8 cellular contexts compared by ENCODE assay signal in genomic region chr2:198127627-198128026, GRCh38.
DNase-seq lines count a peak whose midpoint lies in the region; ATAC-seq, FAIRE-seq and TF ChIP-seq lines count a peak whose summit lies in the region.

No MANE protein-coding gene starts in this region.

- no peak overlapping the region for H3K4me2 ChIP-seq in keratinocyte (ENCODE audit: control insufficient read depth, extremely low read depth, insufficient read depth, low read depth, low read length)

- no peak overlapping the region for H2AFZ ChIP-seq in keratinocyte (ENCODE audit: control insufficient read depth, low read length)

- H3K4me3 ChIP-seq in CD8-positive, alpha-beta T cell (ENCODE audit: low read depth, low read length) = no peak overlapping the region
- no peak overlapping the region for H3K4me3 ChIP-seq in keratinocyte (ENCODE audit: control insufficient read depth in 2 of 3, extremely low read depth in 1 of 3, insufficient read depth in 2 of 3, low read depth in 1 of 3, low read length in 3 of 3)

- H3K4me1 ChIP-seq in CD8-positive, alpha-beta T cell (ENCODE audit: insufficient read depth, low read length) = no peaks in the 10 kb centered on the region
- H3K4me1 ChIP-seq in keratinocyte (ENCODE audit: control insufficient read depth, extremely low read depth, insufficient read depth, low read length) = no peaks in the 10 kb centered on the region

- no peak overlapping the region for H3K27ac Mint-ChIP-seq in CD8-positive, alpha-beta T cell
- H3K27ac Mint-ChIP-seq in T-helper 17 cell = no peak overlapping the region

- CTCF ChIA-PET in CD8-positive, alpha-beta T cell (lab: Charles Lee) = interaction anchor here (0.7 to 5.1 kb wide), 11 partner anchors 8 to 419 kb away, joined by 3 to 36 read pairs (median 4); partner anchors contain the start of gene PLCL1

- no peaks in the 10 kb centered on the region for H3K27me3 Mint-ChIP-seq in CD8-positive, alpha-beta T cell (ENCODE audit: low read depth)
- peaks cover 6% of the 10 kb centered on the region for H3K27me3 Mint-ChIP-seq in T-helper 17 cell

- no peaks in the 10 kb centered on the region for H3K79me2 ChIP-seq in keratinocyte (ENCODE audit: control insufficient read depth, insufficient read depth, low read length)

- no peak overlapping the region for H3K9ac ChIP-seq in keratinocyte (ENCODE audit: control insufficient read depth, extremely low read depth, insufficient read depth, low read length)

- no peaks in the 10 kb centered on the region for H4K20me1 ChIP-seq in keratinocyte (ENCODE audit: control insufficient read depth, extremely low read depth, insufficient read depth, low read length)

- no peaks in the 10 kb centered on the region for H3K4me1 Mint-ChIP-seq in CD8-positive, alpha-beta T cell (ENCODE audit: low read depth)
- peaks cover 21% of the 10 kb centered on the region for H3K4me1 Mint-ChIP-seq in T-helper 17 cell

- H3K9me3 Mint-ChIP-seq in CD8-positive, alpha-beta T cell = no peaks in the 10 kb centered on the region

- POLR2A ChIA-PET in CD8-positive, alpha-beta T cell (lab: Charles Lee) = interaction anchor here (0.9 to 1.4 kb wide), 2 partner anchors 316 to 323 kb away, joined by 3 to 4 read pairs; partner anchors contain the start of gene PLCL1

- H3K27me3 ChIP-seq in CD8-positive, alpha-beta T cell (ENCODE audit: insufficient read depth, low read length) = no peaks in the 10 kb centered on the region
- H3K27me3 ChIP-seq in keratinocyte (ENCODE audit: control insufficient read depth, extremely low read depth, insufficient read depth, low read length) = no peaks in the 10 kb centered on the region

- peak; percentile 2 to 56 (median 30) for DNase-seq in CD8-positive, alpha-beta T cell
- DNase-seq in LoVo (ENCODE audit: low spot score) (peak; percentile 31), T-helper 17 cell (peak; percentile 9 to 25 (median 17)), T47D (ENCODE audit: low read depth in 1 of 2, low spot score in 1 of 2) (peak; percentile 4 to 72), keratinocyte (ENCODE audit: low read depth, low spot score) (peak; percentile 23)
- DNase-seq in stimulated activated CD4-positive, alpha-beta T cell treated with anti-CD3 and anti-CD28 coated beads, Interleukin-4, amount 100 ng/mL, for 24 hours = peak; percentile 55

- no peaks in the 10 kb centered on the region for H3K9me1 ChIP-seq in keratinocyte (ENCODE audit: control insufficient read depth, extremely low read depth, insufficient read depth, low read length)

- H3K4me3 Mint-ChIP-seq in CD8-positive, alpha-beta T cell = no peak overlapping the region
- H3K4me3 Mint-ChIP-seq in T-helper 17 cell = no peak overlapping the region

- no peak for FAIRE-seq in keratinocyte (lab: Jason Lieb, UNC)

- H3K9me3 ChIP-seq in CD8-positive, alpha-beta T cell (ENCODE audit: low read length) = no peaks in the 10 kb centered on the region
- H3K9me3 ChIP-seq in T-helper 17 cell (ENCODE audit: control insufficient read depth, low read length, poor library complexity, severe bottlenecking) (no peaks in the 10 kb centered on the region), keratinocyte (ENCODE audit: control insufficient read depth, low read depth, low read length) (no peaks in the 10 kb centered on the region)

- no peaks in the 10 kb centered on the region for H3K36me3 Mint-ChIP-seq in CD8-positive, alpha-beta T cell
- peaks cover 12% of the 10 kb centered on the region for H3K36me3 Mint-ChIP-seq in T-helper 17 cell (ENCODE audit: low read depth)

- H3K36me3 ChIP-seq in CD8-positive, alpha-beta T cell (ENCODE audit: insufficient read depth, low read length) = no peaks in the 10 kb centered on the region
- no peaks in the 10 kb centered on the region for H3K36me3 ChIP-seq in keratinocyte (ENCODE audit: control insufficient read depth in 2 of 2, extremely low read depth in 1 of 2, insufficient read depth in 2 of 2, low read length in 2 of 2)

- intact Hi-C loops in CD8-positive, alpha-beta T cell (cut with DNase I, micrococcal nuclease) = loop anchor here (1.0 to 5.0 kb wide), 5 partner anchors 165 to 421 kb away; no protein-coding TSS in a partner anchor

- in situ Hi-C loops in T47D (cut with HindIII; ENCODE audit: low pct_unique_long_range_greater_than_20kb, low sequenced_read_pairs) = no loop called here

- no peak overlapping the region for H3K27ac ChIP-seq in CD8-positive, alpha-beta T cell (ENCODE audit: low read depth, low read length)
- no peak overlapping the region for H3K27ac ChIP-seq in keratinocyte (ENCODE audit: control insufficient read depth, insufficient read depth, low read length)

- peak; percentile 48 for TF ChIP-seq CTCF in CD8-positive, alpha-beta T cell (IDR thresholded peaks at IDR 0.05)
- TF ChIP-seq CTCF in keratinocyte (optimal IDR thresholded peaks at IDR 0.05 in 1 of 3, IDR thresholded peaks at IDR 0.05 in 1 of 3, conservative IDR thresholded peaks at IDR 0.05 in 1 of 3; ENCODE audit: extremely low read depth in 1 of 3, insufficient read depth in 2 of 3, low read length in 3 of 3) = peak; percentile 49 to 70 (median 67)

- ATAC-seq in CD8-positive, alpha-beta T cell = peak; percentile 58
- ATAC-seq in GM21381 (IDR thresholded peaks at IDR 0.05; ENCODE audit: unreplicated experiment) = peak; percentile 65
- ATAC-seq in T-helper 17 cell = peak; percentile 71
- ATAC-seq in GM18873 (IDR thresholded peaks at IDR 0.05; ENCODE audit: low FRiP score, unreplicated experiment) = no peak

- dilution Hi-C loops in keratinocyte (cut with MboI; ENCODE audit: extremely low pct_ligation_motif_present, low sequenced_read_pairs) = no loop called here
